27 cellular contexts compared by ENCODE assay signal in genomic region chr2:165185633-165186032, GRCh38. TPM values are rescaled to one million over a fixed set of nuclear protein-coding genes. Genes with fewer than 3 reads are reported as not detected.
"Had no signal": no experiment of that assay in that cellular context is flagged by ENCODE, and none has a peak within 500 bp of the region (broad histone marks: within the 10 kb centered on the region; RNA-seq: fewer than 3 reads in every experiment).

No MANE protein-coding gene starts in this region.

- H3K4me1 ChIP-seq: esophagus muscularis mucosa, foreskin keratinocyte, gastroesophageal sphincter, heart left ventricle, pancreas, right lobe of liver, tibial nerve, upper lobe of left lung had no signal

- H3K27ac Mint-ChIP-seq: dendritic cell treated with granulocyte-macrophage colony-stimulating factor and Interleukin-4, amounts not matched to agents 40 ng/mL and 50 ng/mL, for 4 days; memory B cell; natural killer cell; stimulated activated naive B cell treated with anti-CD40 and anti-IgM and Interleukin-4, amounts not matched to agents 10 μg/mL and 1 μg/mL and 100 μg/mL, for 72 hours; stimulated activated naive CD8-positive, alpha-beta T cell treated with anti-CD3 and anti-CD28 coated beads, Interleukin-15, Interleukin-2, amounts not matched to agents 100 ng/mL and 50 ng/mL, for 24 hours had no signal

- H3K4me3 ChIP-seq: esophagus muscularis mucosa, gastroesophageal sphincter, heart left ventricle, hepatocyte, lung, pancreas, right lobe of liver, thoracic aorta, tibial nerve, upper lobe of left lung had no signal

- H3K9me3 ChIP-seq: esophagus muscularis mucosa, gastroesophageal sphincter, heart left ventricle, neutrophil, pancreas, right lobe of liver, thoracic aorta, tibial nerve, upper lobe of left lung had no signal

- H3K27me3 Mint-ChIP-seq: dendritic cell treated with granulocyte-macrophage colony-stimulating factor and Interleukin-4, amounts not matched to agents 40 ng/mL and 50 ng/mL, for 4 days; stimulated activated naive B cell treated with anti-CD40 and anti-IgM and Interleukin-4, amounts not matched to agents 10 μg/mL and 1 μg/mL and 100 μg/mL, for 72 hours; stimulated activated naive CD8-positive, alpha-beta T cell treated with anti-CD3 and anti-CD28 coated beads, Interleukin-15, Interleukin-2, amounts not matched to agents 100 ng/mL and 50 ng/mL, for 24 hours had no signal

- DNase-seq: effector CD8-positive, alpha-beta T cell; foreskin keratinocyte; heart left ventricle; kidney; natural killer cell; pancreas; retina; right lobe of liver; small intestine; stimulated activated CD4-positive, alpha-beta T cell treated with anti-CD3 and anti-CD28 coated beads, Interleukin-15, amount 100 ng/mL, for 24 hours; stimulated activated CD4-positive, alpha-beta T cell treated with anti-CD3 and anti-CD28 coated beads, Interleukin-2, amount 100 ng/mL, for 48 hours; stimulated activated naive B cell treated with anti-CD40 and anti-IgM and Interleukin-4, amounts not matched to agents 10 μg/mL and 1 μg/mL and 100 μg/mL, for 72 hours; upper lobe of left lung had no signal

- H3K36me3 ChIP-seq: esophagus muscularis mucosa, gastroesophageal sphincter, heart left ventricle, neutrophil, pancreas, right lobe of liver, thoracic aorta, tibial nerve, upper lobe of left lung had no signal

- H3K36me3 Mint-ChIP-seq: memory B cell, natural killer cell had no signal

- H3K27ac ChIP-seq: esophagus muscularis mucosa, foreskin keratinocyte, gastroesophageal sphincter, heart left ventricle, hepatocyte, neutrophil, pancreas, right lobe of liver, thoracic aorta, tibial nerve, upper lobe of left lung had no signal

- H3K4me3 Mint-ChIP-seq: dendritic cell treated with granulocyte-macrophage colony-stimulating factor and Interleukin-4, amounts not matched to agents 40 ng/mL and 50 ng/mL, for 4 days; memory B cell; natural killer cell; neural crest cell; stimulated activated naive B cell treated with anti-CD40 and anti-IgM and Interleukin-4, amounts not matched to agents 10 μg/mL and 1 μg/mL and 100 μg/mL, for 72 hours; stimulated activated naive CD8-positive, alpha-beta T cell treated with anti-CD3 and anti-CD28 coated beads, Interleukin-15, Interleukin-2, amounts not matched to agents 100 ng/mL and 50 ng/mL, for 24 hours had no signal

- H3K27me3 ChIP-seq: esophagus muscularis mucosa, gastroesophageal sphincter, heart left ventricle, hepatocyte, neutrophil, pancreas, right lobe of liver, tibial nerve, upper lobe of left lung had no signal

- H3K4me1 Mint-ChIP-seq: memory B cell, natural killer cell, neural crest cell had no signal

- H3K9me3 Mint-ChIP-seq: dendritic cell treated with granulocyte-macrophage colony-stimulating factor and Interleukin-4, amounts not matched to agents 40 ng/mL and 50 ng/mL, for 4 days; memory B cell; natural killer cell; neural crest cell; stimulated activated naive B cell treated with anti-CD40 and anti-IgM and Interleukin-4, amounts not matched to agents 10 μg/mL and 1 μg/mL and 100 μg/mL, for 72 hours; stimulated activated naive CD8-positive, alpha-beta T cell treated with anti-CD3 and anti-CD28 coated beads, Interleukin-15, Interleukin-2, amounts not matched to agents 100 ng/mL and 50 ng/mL, for 24 hours had no signal

RNA-seq across cellular contexts. Expression of gene SCN3A, which starts 18.2 kb away (rescaled TPM):
- total RNA-seq: endothelial cell of umbilical vein, foreskin keratinocyte, left lobe of liver had no signal
- polyA plus RNA-seq: endothelial cell of umbilical vein, foreskin keratinocyte had no signal

RNA-seq across cellular contexts. Expression of gene SCN2A, which starts 53.6 kb away (rescaled TPM):
- total RNA-seq: endothelial cell of umbilical vein, pulmonary artery endothelial cell had no signal
- polyA plus RNA-seq: endothelial cell of umbilical vein had no signal
